ENCODE assay signal across 1 cellular context in the genomic region with DNA sequence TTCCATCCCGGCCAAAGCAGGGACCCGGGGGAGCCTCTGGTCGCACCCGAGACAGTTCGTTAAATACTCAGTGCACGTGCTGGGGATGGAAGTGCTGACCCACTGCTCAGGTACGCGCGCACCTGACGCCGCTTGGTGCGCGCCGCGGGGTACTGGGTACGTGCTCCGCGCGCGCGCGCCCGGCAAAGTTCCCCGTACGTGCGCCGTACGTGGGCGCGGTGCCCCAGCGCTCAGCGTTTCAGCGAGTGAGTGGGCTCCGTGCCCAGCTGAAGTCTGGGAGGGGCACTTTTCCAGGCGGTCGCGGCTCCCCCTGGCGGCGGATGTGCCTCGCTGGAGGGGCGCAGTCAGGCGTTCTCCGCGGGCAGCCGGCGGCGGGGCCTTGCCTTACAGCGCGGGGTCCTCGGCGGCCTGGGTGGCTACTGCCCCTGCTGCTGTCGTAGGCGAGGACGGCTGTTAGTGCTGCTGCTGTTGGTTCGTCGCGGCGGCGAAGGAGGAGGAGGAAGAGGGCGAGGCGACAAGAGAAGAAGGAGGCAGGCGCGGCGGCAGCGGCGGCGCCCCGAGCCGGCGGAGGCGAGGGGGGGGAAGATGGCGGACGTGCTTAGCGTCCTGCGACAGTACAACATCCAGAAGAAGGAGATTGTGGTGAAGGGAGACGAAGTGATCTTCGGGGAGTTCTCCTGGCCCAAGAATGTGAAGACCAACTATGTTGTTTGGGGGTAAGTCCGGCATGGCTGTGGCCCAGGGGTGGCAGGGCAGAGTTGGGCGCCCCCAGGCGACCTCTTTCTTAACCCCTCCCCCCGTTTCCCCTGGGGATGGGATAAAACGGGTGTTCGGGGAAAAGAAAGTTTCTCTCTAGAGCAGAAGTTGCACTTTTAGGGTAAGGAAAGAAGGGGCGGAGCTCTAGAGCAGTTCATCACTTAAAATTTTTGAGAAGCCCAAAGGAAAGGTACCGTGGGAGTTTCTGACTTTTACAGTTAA.
TF ChIP-seq lines count a peak whose summit lies in the region.

A gene (plus strand): TSS at position 416 of the 978 bp plus-strand sequence. CDS start 170 bp downstream, at position 586.

TF ChIP-seq in HEK293, 187 proteins besides CTCF, POLR2A, EP300 and RAD21 (continued from another document and continues in another):
- TF ChIP-seq, protein P1, sequence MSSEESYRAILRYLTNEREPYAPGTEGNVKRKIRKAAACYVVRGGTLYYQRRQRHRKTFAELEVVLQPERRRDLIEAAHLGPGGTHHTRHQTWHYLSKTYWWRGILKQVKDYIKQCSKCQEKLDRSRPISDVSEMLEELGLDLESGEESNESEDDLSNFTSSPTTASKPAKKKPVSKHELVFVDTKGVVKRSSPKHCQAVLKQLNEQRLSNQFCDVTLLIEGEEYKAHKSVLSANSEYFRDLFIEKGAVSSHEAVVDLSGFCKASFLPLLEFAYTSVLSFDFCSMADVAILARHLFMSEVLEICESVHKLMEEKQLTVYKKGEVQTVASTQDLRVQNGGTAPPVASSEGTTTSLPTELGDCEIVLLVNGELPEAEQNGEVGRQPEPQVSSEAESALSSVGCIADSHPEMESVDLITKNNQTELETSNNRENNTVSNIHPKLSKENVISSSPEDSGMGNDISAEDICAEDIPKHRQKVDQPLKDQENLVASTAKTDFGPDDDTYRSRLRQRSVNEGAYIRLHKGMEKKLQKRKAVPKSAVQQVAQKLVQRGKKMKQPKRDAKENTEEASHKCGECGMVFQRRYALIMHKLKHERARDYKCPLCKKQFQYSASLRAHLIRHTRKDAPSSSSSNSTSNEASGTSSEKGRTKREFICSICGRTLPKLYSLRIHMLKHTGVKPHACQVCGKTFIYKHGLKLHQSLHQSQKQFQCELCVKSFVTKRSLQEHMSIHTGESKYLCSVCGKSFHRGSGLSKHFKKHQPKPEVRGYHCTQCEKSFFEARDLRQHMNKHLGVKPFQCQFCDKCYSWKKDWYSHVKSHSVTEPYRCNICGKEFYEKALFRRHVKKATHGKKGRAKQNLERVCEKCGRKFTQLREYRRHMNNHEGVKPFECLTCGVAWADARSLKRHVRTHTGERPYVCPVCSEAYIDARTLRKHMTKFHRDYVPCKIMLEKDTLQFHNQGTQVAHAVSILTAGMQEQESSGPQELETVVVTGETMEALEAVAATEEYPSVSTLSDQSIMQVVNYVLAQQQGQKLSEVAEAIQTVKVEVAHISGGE (tag by site-specific recombination; conservative IDR thresholded peaks at IDR 0.05; ENCODE audit: low read depth) = 0 out of 2 replicates have a peak, but pooled peaks have one; percentile 36
- TF ChIP-seq, protein P2, sequence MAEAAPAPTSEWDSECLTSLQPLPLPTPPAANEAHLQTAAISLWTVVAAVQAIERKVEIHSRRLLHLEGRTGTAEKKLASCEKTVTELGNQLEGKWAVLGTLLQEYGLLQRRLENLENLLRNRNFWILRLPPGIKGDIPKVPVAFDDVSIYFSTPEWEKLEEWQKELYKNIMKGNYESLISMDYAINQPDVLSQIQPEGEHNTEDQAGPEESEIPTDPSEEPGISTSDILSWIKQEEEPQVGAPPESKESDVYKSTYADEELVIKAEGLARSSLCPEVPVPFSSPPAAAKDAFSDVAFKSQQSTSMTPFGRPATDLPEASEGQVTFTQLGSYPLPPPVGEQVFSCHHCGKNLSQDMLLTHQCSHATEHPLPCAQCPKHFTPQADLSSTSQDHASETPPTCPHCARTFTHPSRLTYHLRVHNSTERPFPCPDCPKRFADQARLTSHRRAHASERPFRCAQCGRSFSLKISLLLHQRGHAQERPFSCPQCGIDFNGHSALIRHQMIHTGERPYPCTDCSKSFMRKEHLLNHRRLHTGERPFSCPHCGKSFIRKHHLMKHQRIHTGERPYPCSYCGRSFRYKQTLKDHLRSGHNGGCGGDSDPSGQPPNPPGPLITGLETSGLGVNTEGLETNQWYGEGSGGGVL (tag by site-specific recombination; IDR thresholded peaks at IDR 0.05) = peak; percentile 58
- TF ChIP-seq KLF8 (tag by site-specific recombination; IDR thresholded peaks at IDR 0.05) (peak; percentile 91), ZNF544 (tag by site-specific recombination; IDR thresholded peaks at IDR 0.05) (no peak), ZNF558 (tag by site-specific recombination; IDR thresholded peaks at IDR 0.05) (0 out of 2 replicates have a peak, but pooled peaks have one; percentile 13), HOXC10 (CRISPR knock-in tag; IDR thresholded peaks at IDR 0.05) (peak; percentile 85; the same call in 1 of the 2 replicates), ZNF776 (tag by site-specific recombination; IDR thresholded peaks at IDR 0.05; ENCODE audit: borderline replicate concordance) (no peak), ZNF610 (tag by site-specific recombination; IDR thresholded peaks at IDR 0.05; ENCODE audit: borderline replicate concordance) (peak; percentile 71; the same call in 1 of the 2 replicates), KLF10 (tag by site-specific recombination; IDR thresholded peaks at IDR 0.05) (peak; percentile 95), ZNF114 (tag by site-specific recombination; IDR thresholded peaks at IDR 0.05) (no peak), ZNF600 (tag by site-specific recombination; IDR thresholded peaks at IDR 0.05) (peak; percentile 53; the same call in 1 of the 2 replicates), ZNF561 (tag by site-specific recombination; IDR thresholded peaks at IDR 0.05; ENCODE audit: borderline replicate concordance) (peak; percentile 79), PRDM1 (tag by site-specific recombination; IDR thresholded peaks at IDR 0.05) (peak; percentile 74), ZNF10 (tag by site-specific recombination; IDR thresholded peaks at IDR 0.05) (peak; percentile 87), ZNF785 (tag by site-specific recombination; IDR thresholded peaks at IDR 0.05) (0 out of 2 replicates have a peak, but pooled peaks have one; percentile 31), ZNF174 (tag by site-specific recombination; IDR thresholded peaks at IDR 0.05) (no peak), ZNF629 (tag by site-specific recombination; IDR thresholded peaks at IDR 0.05) (peak; percentile 88), ZNF37A (tag by site-specific recombination; IDR thresholded peaks at IDR 0.05) (0 out of 2 replicates have a peak, but pooled peaks have one; percentile 27), ZBTB8A (tag by site-specific recombination; IDR thresholded peaks at IDR 0.05) (peak; percentile 100), YY1 (tag by site-specific recombination; IDR thresholded peaks at IDR 0.05) (peak; percentile 94), ZNF146 (tag by site-specific recombination; IDR thresholded peaks at IDR 0.05) (no peak; the same call in 1 of the 2 replicates), ZBTB48 (tag by site-specific recombination; IDR thresholded peaks at IDR 0.05) (no peak; the same call in 1 of the 2 replicates), ZBTB17 (tag by site-specific recombination; IDR thresholded peaks at IDR 0.05) (peak; percentile 91), ZNF169 (tag by site-specific recombination; IDR thresholded peaks at IDR 0.05) (no peak), ZBTB7A (tag by site-specific recombination; IDR thresholded peaks at IDR 0.05; ENCODE audit: low read depth) (peak; percentile 87), ZNF585B (tag by site-specific recombination; IDR thresholded peaks at IDR 0.05) (0 out of 2 replicates have a peak, but pooled peaks have one; percentile 8), ZNF366 (tag by site-specific recombination; conservative IDR thresholded peaks at IDR 0.05) (peak; percentile 63; the same call in 1 of the 2 replicates), ZNF571 (tag by site-specific recombination; IDR thresholded peaks at IDR 0.05) (no peak)
- TF ChIP-seq, protein P3, sequence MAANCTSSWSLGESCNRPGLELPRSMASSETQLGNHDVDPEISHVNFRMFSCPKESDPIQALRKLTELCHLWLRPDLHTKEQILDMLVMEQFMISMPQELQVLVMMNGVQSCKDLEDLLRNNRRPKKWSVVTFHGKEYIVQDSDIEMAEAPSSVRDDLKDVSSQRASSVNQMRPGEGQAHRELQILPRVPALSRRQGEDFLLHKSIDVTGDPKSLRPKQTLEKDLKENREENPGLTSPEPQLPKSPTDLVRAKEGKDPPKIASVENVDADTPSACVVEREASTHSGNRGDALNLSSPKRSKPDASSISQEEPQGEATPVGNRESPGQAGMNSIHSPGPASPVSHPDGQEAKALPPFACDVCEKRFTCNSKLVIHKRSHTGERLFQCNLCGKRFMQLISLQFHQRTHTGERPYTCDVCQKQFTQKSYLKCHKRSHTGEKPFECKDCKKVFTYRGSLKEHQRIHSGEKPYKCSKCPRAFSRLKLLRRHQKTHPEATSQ (tag by site-specific recombination; IDR thresholded peaks at IDR 0.05) = peak; percentile 7
- TF ChIP-seq, protein P4, sequence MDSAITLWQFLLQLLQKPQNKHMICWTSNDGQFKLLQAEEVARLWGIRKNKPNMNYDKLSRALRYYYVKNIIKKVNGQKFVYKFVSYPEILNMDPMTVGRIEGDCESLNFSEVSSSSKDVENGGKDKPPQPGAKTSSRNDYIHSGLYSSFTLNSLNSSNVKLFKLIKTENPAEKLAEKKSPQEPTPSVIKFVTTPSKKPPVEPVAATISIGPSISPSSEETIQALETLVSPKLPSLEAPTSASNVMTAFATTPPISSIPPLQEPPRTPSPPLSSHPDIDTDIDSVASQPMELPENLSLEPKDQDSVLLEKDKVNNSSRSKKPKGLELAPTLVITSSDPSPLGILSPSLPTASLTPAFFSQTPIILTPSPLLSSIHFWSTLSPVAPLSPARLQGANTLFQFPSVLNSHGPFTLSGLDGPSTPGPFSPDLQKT (IDR thresholded peaks at IDR 0.05; ENCODE audit: borderline replicate concordance, low read depth, low read length) = no peak
- TF ChIP-seq, protein P5, sequence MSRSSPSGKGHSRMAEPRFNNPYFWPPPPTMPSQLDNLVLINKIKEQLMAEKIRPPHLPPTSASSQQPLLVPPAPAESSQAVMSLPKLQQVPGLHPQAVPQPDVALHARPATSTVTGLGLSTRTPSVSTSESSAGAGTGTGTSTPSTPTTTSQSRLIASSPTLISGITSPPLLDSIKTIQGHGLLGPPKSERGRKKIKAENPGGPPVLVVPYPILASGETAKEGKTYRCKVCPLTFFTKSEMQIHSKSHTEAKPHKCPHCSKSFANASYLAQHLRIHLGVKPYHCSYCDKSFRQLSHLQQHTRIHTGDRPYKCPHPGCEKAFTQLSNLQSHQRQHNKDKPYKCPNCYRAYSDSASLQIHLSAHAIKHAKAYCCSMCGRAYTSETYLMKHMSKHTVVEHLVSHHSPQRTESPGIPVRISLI (tag by site-specific recombination; IDR thresholded peaks at IDR 0.05) = peak; percentile 32; the same call in 1 of the 2 replicates
- TF ChIP-seq, protein P6, sequence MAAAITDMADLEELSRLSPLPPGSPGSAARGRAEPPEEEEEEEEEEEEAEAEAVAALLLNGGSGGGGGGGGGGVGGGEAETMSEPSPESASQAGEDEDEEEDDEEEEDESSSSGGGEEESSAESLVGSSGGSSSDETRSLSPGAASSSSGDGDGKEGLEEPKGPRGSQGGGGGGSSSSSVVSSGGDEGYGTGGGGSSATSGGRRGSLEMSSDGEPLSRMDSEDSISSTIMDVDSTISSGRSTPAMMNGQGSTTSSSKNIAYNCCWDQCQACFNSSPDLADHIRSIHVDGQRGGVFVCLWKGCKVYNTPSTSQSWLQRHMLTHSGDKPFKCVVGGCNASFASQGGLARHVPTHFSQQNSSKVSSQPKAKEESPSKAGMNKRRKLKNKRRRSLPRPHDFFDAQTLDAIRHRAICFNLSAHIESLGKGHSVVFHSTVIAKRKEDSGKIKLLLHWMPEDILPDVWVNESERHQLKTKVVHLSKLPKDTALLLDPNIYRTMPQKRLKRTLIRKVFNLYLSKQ (tag by site-specific recombination; IDR thresholded peaks at IDR 0.05; ENCODE audit: borderline replicate concordance) = no peak
- TF ChIP-seq, protein P7, sequence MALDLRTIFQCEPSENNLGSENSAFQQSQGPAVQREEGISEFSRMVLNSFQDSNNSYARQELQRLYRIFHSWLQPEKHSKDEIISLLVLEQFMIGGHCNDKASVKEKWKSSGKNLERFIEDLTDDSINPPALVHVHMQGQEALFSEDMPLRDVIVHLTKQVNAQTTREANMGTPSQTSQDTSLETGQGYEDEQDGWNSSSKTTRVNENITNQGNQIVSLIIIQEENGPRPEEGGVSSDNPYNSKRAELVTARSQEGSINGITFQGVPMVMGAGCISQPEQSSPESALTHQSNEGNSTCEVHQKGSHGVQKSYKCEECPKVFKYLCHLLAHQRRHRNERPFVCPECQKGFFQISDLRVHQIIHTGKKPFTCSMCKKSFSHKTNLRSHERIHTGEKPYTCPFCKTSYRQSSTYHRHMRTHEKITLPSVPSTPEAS (tag by site-specific recombination; IDR thresholded peaks at IDR 0.05) = peak; percentile 33; the same call in 1 of the 2 replicates
- TF ChIP-seq, protein P8, sequence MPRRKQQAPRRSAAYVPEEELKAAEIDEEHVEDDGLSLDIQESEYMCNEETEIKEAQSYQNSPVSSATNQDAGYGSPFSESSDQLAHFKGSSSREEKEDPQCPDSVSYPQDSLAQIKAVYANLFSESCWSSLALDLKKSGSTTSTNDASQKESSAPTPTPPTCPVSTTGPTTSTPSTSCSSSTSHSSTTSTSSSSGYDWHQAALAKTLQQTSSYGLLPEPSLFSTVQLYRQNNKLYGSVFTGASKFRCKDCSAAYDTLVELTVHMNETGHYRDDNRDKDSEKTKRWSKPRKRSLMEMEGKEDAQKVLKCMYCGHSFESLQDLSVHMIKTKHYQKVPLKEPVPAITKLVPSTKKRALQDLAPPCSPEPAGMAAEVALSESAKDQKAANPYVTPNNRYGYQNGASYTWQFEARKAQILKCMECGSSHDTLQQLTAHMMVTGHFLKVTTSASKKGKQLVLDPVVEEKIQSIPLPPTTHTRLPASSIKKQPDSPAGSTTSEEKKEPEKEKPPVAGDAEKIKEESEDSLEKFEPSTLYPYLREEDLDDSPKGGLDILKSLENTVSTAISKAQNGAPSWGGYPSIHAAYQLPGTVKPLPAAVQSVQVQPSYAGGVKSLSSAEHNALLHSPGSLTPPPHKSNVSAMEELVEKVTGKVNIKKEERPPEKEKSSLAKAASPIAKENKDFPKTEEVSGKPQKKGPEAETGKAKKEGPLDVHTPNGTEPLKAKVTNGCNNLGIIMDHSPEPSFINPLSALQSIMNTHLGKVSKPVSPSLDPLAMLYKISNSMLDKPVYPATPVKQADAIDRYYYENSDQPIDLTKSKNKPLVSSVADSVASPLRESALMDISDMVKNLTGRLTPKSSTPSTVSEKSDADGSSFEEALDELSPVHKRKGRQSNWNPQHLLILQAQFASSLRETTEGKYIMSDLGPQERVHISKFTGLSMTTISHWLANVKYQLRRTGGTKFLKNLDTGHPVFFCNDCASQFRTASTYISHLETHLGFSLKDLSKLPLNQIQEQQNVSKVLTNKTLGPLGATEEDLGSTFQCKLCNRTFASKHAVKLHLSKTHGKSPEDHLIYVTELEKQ (tag by site-specific recombination; IDR thresholded peaks at IDR 0.05; ENCODE audit: borderline replicate concordance) = no peak
- TF ChIP-seq, protein P9, sequence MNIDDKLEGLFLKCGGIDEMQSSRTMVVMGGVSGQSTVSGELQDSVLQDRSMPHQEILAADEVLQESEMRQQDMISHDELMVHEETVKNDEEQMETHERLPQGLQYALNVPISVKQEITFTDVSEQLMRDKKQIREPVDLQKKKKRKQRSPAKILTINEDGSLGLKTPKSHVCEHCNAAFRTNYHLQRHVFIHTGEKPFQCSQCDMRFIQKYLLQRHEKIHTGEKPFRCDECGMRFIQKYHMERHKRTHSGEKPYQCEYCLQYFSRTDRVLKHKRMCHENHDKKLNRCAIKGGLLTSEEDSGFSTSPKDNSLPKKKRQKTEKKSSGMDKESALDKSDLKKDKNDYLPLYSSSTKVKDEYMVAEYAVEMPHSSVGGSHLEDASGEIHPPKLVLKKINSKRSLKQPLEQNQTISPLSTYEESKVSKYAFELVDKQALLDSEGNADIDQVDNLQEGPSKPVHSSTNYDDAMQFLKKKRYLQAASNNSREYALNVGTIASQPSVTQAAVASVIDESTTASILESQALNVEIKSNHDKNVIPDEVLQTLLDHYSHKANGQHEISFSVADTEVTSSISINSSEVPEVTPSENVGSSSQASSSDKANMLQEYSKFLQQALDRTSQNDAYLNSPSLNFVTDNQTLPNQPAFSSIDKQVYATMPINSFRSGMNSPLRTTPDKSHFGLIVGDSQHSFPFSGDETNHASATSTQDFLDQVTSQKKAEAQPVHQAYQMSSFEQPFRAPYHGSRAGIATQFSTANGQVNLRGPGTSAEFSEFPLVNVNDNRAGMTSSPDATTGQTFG (tag by site-specific recombination; IDR thresholded peaks at IDR 0.05; ENCODE audit: borderline replicate concordance) = no peak
